8 cellular contexts compared by ENCODE assay signal in the genomic region with DNA sequence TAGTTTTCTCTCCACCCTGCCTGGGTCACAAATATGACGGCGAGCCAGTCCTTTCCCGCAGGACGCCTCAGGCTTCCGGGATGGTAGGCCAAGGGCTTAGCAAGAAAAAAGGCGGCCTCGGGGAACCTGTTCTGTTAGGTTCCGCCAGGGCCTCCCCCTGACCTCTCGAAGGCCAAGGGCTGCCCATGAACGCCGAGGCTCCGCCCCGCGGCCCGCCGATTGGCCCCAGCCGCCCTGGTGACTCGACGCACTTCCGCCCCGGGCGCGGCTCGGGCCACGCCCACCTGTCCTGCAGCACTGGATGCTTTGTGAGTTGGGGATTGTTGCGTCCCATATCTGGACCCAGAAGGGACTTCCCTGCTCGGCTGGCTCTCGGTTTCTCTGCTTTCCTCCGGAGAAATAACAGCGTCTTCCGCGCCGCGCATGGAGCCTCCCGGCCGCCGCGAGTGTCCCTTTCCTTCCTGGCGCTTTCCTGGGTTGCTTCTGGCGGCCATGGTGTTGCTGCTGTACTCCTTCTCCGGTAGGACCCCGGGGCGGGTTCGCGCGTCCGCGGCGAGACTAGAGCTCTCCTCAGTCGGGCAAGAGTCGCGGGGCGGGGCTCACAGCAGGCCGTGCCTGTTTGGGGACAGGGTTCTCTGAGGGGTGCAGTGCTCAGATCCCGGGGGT. TPM values are rescaled to one million over a fixed set of nuclear protein-coding genes. Genes with fewer than 3 reads are reported as not detected.
DNase-seq lines count a peak whose midpoint lies in the region; ATAC-seq, FAIRE-seq and TF ChIP-seq lines count a peak whose summit lies in the region.

A gene (plus strand): TSS at position 265 of the 666 bp plus-strand sequence. CDS start 159 bp downstream, at position 424.

- intact Hi-C loops in left ventricle myocardium superior (cut with micrococcal nuclease) (no loop called here), psoas muscle (cut with DNase I) (loop anchor here in 1 of 2 donors (5.0 kb wide), 1 partner anchor 45 kb away; no protein-coding TSS in a partner anchor)

- H3K4me1 ChIP-seq in psoas muscle, result peaks cover 41% of the 10 kb centered on the region

- ATAC-seq in HG02885 (IDR thresholded peaks at IDR 0.05; ENCODE audit: poor library complexity, unreplicated experiment) (peak; percentile 95), T-helper 17 cell (peak; percentile 97), left ventricle myocardium superior (peak; percentile 99), psoas muscle (peak; percentile 99 to 100 (median 100))

- H3K36me3 ChIP-seq in psoas muscle (ENCODE audit: insufficient read depth in 1 of 2, low read depth in 1 of 2), result peaks cover 0 to 1% of the 10 kb centered on the region in 2 donors

- H3K9me3 ChIP-seq in T-helper 17 cell (ENCODE audit: control insufficient read depth, low read length, poor library complexity, severe bottlenecking) (no peaks in the 10 kb centered on the region), psoas muscle (no peaks in the 10 kb centered on the region)

- DNase-seq in NCI-H1694 treated with DMSO at 0.1 percent for 48 hours (lab: John Stamatoyannopoulos, UW), result peak; percentile 90
- peak; percentile 89 to 93 (median 91) for DNase-seq in T-helper 17 cell
- DNase-seq in amygdala (lab: John Stamatoyannopoulos, UW), result peak; percentile 53 to 94 (median 86)
- peak; percentile 99 for DNase-seq in left ventricle myocardium superior
- peak; percentile 98 to 99 for DNase-seq in psoas muscle
- DNase-seq in urothelium cell line (ENCODE audit: low spot score), result peak; percentile 96

- 0% methylated on average over 48 to 55 of the region's 55 CpGs for WGBS in psoas muscle, 3 donors

- peak; percentile 90 for TF ChIP-seq POLR2A in GM15510 (IDR thresholded peaks at IDR 0.05; ENCODE audit: borderline replicate concordance, extremely low read depth, insufficient read length)

- H3K27me3 ChIP-seq in psoas muscle (ENCODE audit: insufficient read depth in 3 of 3, low read length in 2 of 3), result no peaks in the 10 kb centered on the region

- peak within 1 kb of the TSS; percentile 100 for H3K4me3 Mint-ChIP-seq in T-helper 17 cell

- peak within 1 kb of the TSS; percentile 78 for H3K27ac ChIP-seq in psoas muscle

- H3K36me3 Mint-ChIP-seq in T-helper 17 cell (ENCODE audit: low read depth), result peaks cover 7% of the 10 kb centered on the region

- H3K4me3 ChIP-seq in psoas muscle, result peak within 1 kb of the TSS; percentile 76

- peaks cover 63% of the 10 kb centered on the region for H3K4me1 Mint-ChIP-seq in T-helper 17 cell

- FAIRE-seq in urothelium cell line (lab: Jason Lieb, UNC), result peak; percentile 62

- TF ChIP-seq CTCF in psoas muscle (IDR thresholded peaks at IDR 0.05), result no peak

- H3K27me3 Mint-ChIP-seq in T-helper 17 cell, result no peaks in the 10 kb centered on the region

- peak within 1 kb of the TSS; percentile 98 for H3K27ac Mint-ChIP-seq in T-helper 17 cell

RNA-seq across cellular contexts. Expression of the gene that starts here (rescaled TPM):
- total RNA-seq in T-helper 17 cell (100 to 1,000 TPM; 114 to 133 TPM), left ventricle myocardium superior (113 TPM), psoas muscle (10 to 100 TPM; 43.5 to 55.3 (median 47.4) TPM)
- polyA plus RNA-seq in psoas muscle, result 10 to 100 TPM; 33.9 to 66.3 (median 34.5) TPM

Comparison
In these comparisons a context has a peak if more than half of its experiments do, and no peak if none do; other contexts are left out.
1. Peak in every context shown above with its lines: DNase-seq, ATAC-seq, H3K4me3 ChIP-seq and H3K27ac ChIP-seq.